ENCODE assay signal across 1 cellular context in the genomic region with DNA sequence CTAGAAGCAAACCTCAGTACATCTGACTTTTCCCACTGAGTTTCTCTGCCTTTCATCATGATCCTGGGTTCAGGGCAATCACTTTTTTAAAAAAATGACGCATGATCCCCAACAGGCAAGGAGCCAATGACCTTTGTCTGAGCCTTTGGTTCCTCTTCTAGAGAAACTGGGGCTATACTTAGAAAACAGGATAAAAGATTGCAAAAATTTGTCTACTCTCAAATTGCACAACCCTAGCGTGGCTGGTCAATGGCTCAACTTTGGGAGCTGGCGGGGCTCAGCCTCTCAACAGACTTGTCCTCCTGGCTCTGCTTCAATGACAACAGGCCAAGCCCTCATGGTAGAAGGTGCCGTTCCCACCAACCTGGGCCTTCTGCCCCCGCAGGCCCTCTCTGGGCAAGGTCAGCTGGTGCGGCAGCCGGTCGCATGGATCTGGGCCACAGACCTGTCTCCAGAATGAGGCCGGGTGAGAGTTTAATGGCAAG.
TF ChIP-seq lines count a peak whose summit lies in the region.

No MANE protein-coding gene starts in this region.

TF ChIP-seq in HEK293, 187 proteins besides CTCF, POLR2A, EP300 and RAD21 (continued from another document):
- no peak for TF ChIP-seq ZNF488 (tag by site-specific recombination; IDR thresholded peaks at IDR 0.05)
- TF ChIP-seq, protein P1, sequence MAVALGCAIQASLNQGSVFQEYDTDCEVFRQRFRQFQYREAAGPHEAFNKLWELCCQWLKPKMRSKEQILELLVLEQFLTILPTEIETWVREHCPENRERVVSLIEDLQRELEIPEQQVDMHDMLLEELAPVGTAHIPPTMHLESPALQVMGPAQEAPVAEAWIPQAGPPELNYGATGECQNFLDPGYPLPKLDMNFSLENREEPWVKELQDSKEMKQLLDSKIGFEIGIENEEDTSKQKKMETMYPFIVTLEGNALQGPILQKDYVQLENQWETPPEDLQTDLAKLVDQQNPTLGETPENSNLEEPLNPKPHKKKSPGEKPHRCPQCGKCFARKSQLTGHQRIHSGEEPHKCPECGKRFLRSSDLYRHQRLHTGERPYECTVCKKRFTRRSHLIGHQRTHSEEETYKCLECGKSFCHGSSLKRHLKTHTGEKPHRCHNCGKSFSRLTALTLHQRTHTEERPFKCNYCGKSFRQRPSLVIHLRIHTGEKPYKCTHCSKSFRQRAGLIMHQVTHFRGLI (tag by site-specific recombination; IDR thresholded peaks at IDR 0.05), result peak; percentile 12; the same call in 1 of the 2 replicates
- no peak for TF ChIP-seq WT1 (tag by site-specific recombination; IDR thresholded peaks at IDR 0.05)
- no peak for TF ChIP-seq ZBTB20 (tag by site-specific recombination; IDR thresholded peaks at IDR 0.05)
